ENCODE assay signal across 8 cellular contexts in the genomic region with DNA sequence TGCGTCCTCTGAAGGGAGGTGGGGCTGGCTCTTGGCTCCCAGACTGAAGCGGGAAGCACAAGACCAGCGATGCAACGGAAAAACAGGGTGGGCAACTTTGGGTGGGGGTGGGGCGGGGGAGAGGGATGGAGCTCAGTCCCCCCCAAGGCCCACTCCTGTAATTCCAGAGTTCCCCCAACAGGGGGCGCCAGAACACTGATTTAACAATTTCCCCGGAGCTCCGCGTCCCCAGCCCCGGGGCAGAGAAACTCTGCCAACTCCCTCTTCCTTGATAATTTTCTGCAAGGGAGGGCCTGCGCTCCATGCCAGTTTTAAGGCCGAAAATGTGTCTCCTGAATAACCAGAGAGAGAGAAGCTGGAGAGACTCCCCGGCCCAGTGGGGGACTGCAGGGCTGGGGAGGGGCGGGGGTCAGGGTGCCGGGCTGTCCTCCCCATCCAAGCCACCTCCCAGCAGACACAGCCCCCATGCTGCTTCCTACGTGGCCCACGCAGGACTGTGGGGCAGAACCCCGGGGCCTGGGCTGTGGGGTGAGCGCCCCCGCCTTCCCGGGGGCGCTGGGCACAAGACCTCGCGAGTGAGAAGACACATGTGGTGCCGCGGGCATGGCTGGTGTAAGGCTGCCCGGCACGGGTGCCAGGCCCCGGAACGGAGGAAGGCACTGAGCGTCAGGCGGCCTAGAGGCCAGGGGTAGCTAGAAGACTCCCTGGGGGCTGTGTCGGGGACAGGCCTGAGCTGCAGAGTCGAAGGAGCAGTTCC. TPM values are rescaled to one million over a fixed set of nuclear protein-coding genes. Genes with fewer than 3 reads are reported as not detected.
A peak's percentile ranks its signal among the peaks of the same experiment; 100 is the strongest.
DNase-seq lines count a peak whose midpoint lies in the region; ATAC-seq and TF ChIP-seq lines count a peak whose summit lies in the region.

No MANE protein-coding gene starts in this region.

- in situ Hi-C loops in GM13977 (cut with MboI; ENCODE audit: low pct_unique_long_range_greater_than_20kb, low sequenced_read_pairs, unreplicated experiment): no loop called here

- peaks cover 5 to 19% of the 10 kb centered on the region in 2 donors for H3K36me3 Mint-ChIP-seq in naive B cell
- peaks cover 17 to 39% of the 10 kb centered on the region in 2 donors for H3K36me3 Mint-ChIP-seq in stimulated activated naive B cell treated with anti-CD40 and anti-IgM and Interleukin-4, amounts not matched to agents 10 μg/mL and 1 μg/mL and 100 μg/mL, for 72 hours

- DNase-seq in AG04449 (ENCODE audit: low read depth, low spot score) (no peak), GM13977 (ENCODE audit: low spot score) (peak; percentile 79), NCI-H748 treated with DMSO at 0.1 percent for 48 hours (lab: John Stamatoyannopoulos, UW) (peak; percentile 12), epithelial cell of proximal tubule (ENCODE audit: low read depth) (no peak), naive B cell (peak; percentile 53), NCI-H187 treated with DMSO at 0.1 percent for 48 hours (lab: John Stamatoyannopoulos, UW) (no peak)
- peak in 2 of 3 experiments; percentile 42 to 48 for DNase-seq in activated CD8-positive, alpha-beta memory T cell treated with anti-CD3 and anti-CD28 coated beads for 48 hours (ENCODE audit: low read depth in 2 of 3, low spot score in 2 of 3)
- peak; percentile 30 for DNase-seq in stimulated activated naive B cell treated with anti-CD40 and anti-IgM and Interleukin-4, amounts not matched to agents 10 μg/mL and 1 μg/mL and 100 μg/mL, for 72 hours

- ATAC-seq in naive B cell (ENCODE audit: low read depth in 2 of 2): peak; percentile 34 to 62
- ATAC-seq in stimulated activated naive B cell treated with anti-CD40 and anti-IgM and Interleukin-4, amounts not matched to agents 10 μg/mL and 1 μg/mL and 100 μg/mL, for 72 hours (replicated peaks): peak in 1 of 2 donors; percentile 25

- TF ChIP-seq CTCF in AG04449 (IDR thresholded peaks at IDR 0.05; ENCODE audit: insufficient read depth, low read length, missing control alignments) (peak; percentile 68), GM13977 (IDR thresholded peaks at IDR 0.05; ENCODE audit: extremely low read depth, insufficient read depth, missing control alignments) (peak; percentile 77), epithelial cell of proximal tubule (conservative IDR thresholded peaks at IDR 0.05; ENCODE audit: low read depth, low read length) (peak; percentile 70)

- peak overlapping the region in 3 of 6 donors; percentile 76 to 95 (median 80) for H3K27ac Mint-ChIP-seq in naive B cell
- peak overlapping the region; percentile 69 for H3K27ac Mint-ChIP-seq in stimulated activated naive B cell treated with anti-CD40 and anti-IgM and Interleukin-4, amounts not matched to agents 10 μg/mL and 1 μg/mL and 100 μg/mL, for 72 hours

- H3K27me3 Mint-ChIP-seq in naive B cell: no peaks in the 10 kb centered on the region
- no peaks in the 10 kb centered on the region for H3K27me3 Mint-ChIP-seq in stimulated activated naive B cell treated with anti-CD40 and anti-IgM and Interleukin-4, amounts not matched to agents 10 μg/mL and 1 μg/mL and 100 μg/mL, for 72 hours

- H3K4me1 Mint-ChIP-seq in naive B cell: peaks cover 2 to 10% (median 3%) of the 10 kb centered on the region in 3 donors
- H3K4me1 Mint-ChIP-seq in stimulated activated naive B cell treated with anti-CD40 and anti-IgM and Interleukin-4, amounts not matched to agents 10 μg/mL and 1 μg/mL and 100 μg/mL, for 72 hours: peaks cover 19 to 20% of the 10 kb centered on the region in 2 donors

- POLR2A ChIA-PET in AG04449 (lab: Yijun Ruan, JAX): interaction anchor here (0.7 to 1.2 kb wide), 3 partner anchors 14 to 81 kb away, joined by 3 to 4 read pairs (median 3); no protein-coding TSS in a partner anchor

- H3K4me3 Mint-ChIP-seq in naive B cell: no peak overlapping the region
- no peak overlapping the region for H3K4me3 Mint-ChIP-seq in stimulated activated naive B cell treated with anti-CD40 and anti-IgM and Interleukin-4, amounts not matched to agents 10 μg/mL and 1 μg/mL and 100 μg/mL, for 72 hours

- H3K9me3 Mint-ChIP-seq in naive B cell: no peaks in the 10 kb centered on the region
- H3K9me3 Mint-ChIP-seq in stimulated activated naive B cell treated with anti-CD40 and anti-IgM and Interleukin-4, amounts not matched to agents 10 μg/mL and 1 μg/mL and 100 μg/mL, for 72 hours: no peaks in the 10 kb centered on the region

- CTCF ChIA-PET in AG04449 (lab: Yijun Ruan, JAX): interaction anchor here (0.6 to 15.4 kb wide), 59 partner anchors 8 to 439 kb away, joined by 3 to 262 read pairs (median 5); partner anchors contain the start of genes CACNA1S, KIF14 and KIF21B

- H3K4me3 ChIP-seq in AG04449 (ENCODE audit: low read depth, low read length) (no peak overlapping the region), epithelial cell of proximal tubule (ENCODE audit: low read depth, low read length) (no peak overlapping the region)

RNA-seq across cellular contexts. Expression of gene KIF21B, which starts 51.4 kb away (rescaled TPM):
- 12.0 and 13.3 TPM in 2 replicates for total RNA-seq in epithelial cell of proximal tubule
- 1 to 10 TPM; 1.6 to 6.7 (median 2.5) TPM for polyA plus RNA-seq in naive B cell (ENCODE audit: low read depth in 6 of 6)

Comparison
In these comparisons a context has a peak if more than half of its experiments do, and no peak if none do; other contexts are left out.
1. DNase-seq: peak in GM13977 (single experiment), NCI-H748 treated with DMSO at 0.1 percent for 48 hours (single experiment), activated CD8-positive, alpha-beta memory T cell treated with anti-CD3 and anti-CD28 coated beads for 48 hours (2 of 3), naive B cell (single experiment) and stimulated activated naive B cell treated with anti-CD40 and anti-IgM and Interleukin-4, amounts not matched to agents 10 μg/mL and 1 μg/mL and 100 μg/mL, for 72 hours (single experiment); none in AG04449 (single experiment), epithelial cell of proximal tubule (single experiment) and NCI-H187 treated with DMSO at 0.1 percent for 48 hours (single experiment).
2. Peak in every context shown above with its lines, with median percentiles within 50 percentile points of each other: CTCF ChIP-seq.